In genomic region chr5:472076-472655, GRCh38 we compare ENCODE assay signal across 8 cellular contexts. TPM values are rescaled to one million over a fixed set of nuclear protein-coding genes. Genes with fewer than 3 reads are reported as not detected.
DNase-seq lines count a peak whose midpoint lies in the region; ATAC-seq and TF ChIP-seq lines count a peak whose summit lies in the region.

No MANE protein-coding gene starts in this region.

- H3K4me1 Mint-ChIP-seq in activated CD4-positive, alpha-beta T cell treated with anti-CD3 and anti-CD28 coated beads, Interleukin-2, amount 10 ng/mL, durations not matched to agents 24 days and 14 days = peaks cover 17% of the 10 kb centered on the region
- no peaks in the 10 kb centered on the region for H3K4me1 Mint-ChIP-seq in glutamatergic neuron (ENCODE audit: low read depth, unreplicated experiment)

- peaks cover 8% of the 10 kb centered on the region for H3K36me3 ChIP-seq in BE2C

- peak overlapping the region; percentile 78 for H3K4me3 ChIP-seq in BE2C (ENCODE audit: low read depth, low read length)

- H3K4me3 Mint-ChIP-seq in activated CD4-positive, alpha-beta T cell treated with anti-CD3 and anti-CD28 coated beads, Interleukin-2, amount 10 ng/mL, durations not matched to agents 24 days and 14 days = peak overlapping the region; percentile 90
- H3K4me3 Mint-ChIP-seq in glutamatergic neuron (ENCODE audit: unreplicated experiment) = peak overlapping the region; percentile 22

- TF ChIP-seq CTCF in BE2C (IDR thresholded peaks at IDR 0.05; ENCODE audit: low read depth, low read length) (no peak), glutamatergic neuron (IDR thresholded peaks at IDR 0.05; ENCODE audit: partially characterized antibody, unreplicated experiment) (no peak)

- H3K36me3 Mint-ChIP-seq in activated CD4-positive, alpha-beta T cell treated with anti-CD3 and anti-CD28 coated beads, Interleukin-2, amount 10 ng/mL, durations not matched to agents 24 days and 14 days (ENCODE audit: low read depth) = peaks cover 20% of the 10 kb centered on the region
- H3K36me3 Mint-ChIP-seq in glutamatergic neuron (ENCODE audit: unreplicated experiment) = no peaks in the 10 kb centered on the region

- H3K4me1 ChIP-seq in BE2C = no peaks in the 10 kb centered on the region

- H3K27me3 Mint-ChIP-seq in activated CD4-positive, alpha-beta T cell treated with anti-CD3 and anti-CD28 coated beads, Interleukin-2, amount 10 ng/mL, durations not matched to agents 24 days and 14 days = peaks cover 10% of the 10 kb centered on the region
- H3K27me3 Mint-ChIP-seq in glutamatergic neuron (ENCODE audit: unreplicated experiment) = peaks cover 7% of the 10 kb centered on the region

- H3K27me3 ChIP-seq in BE2C = peaks cover 32% of the 10 kb centered on the region

- DNase-seq in BE2C = peak; percentile 28
- peak; percentile 68 for DNase-seq in GM19238 (ENCODE audit: insufficient read length, low spot score)
- no peak for DNase-seq in activated CD4-positive, alpha-beta T cell treated with anti-CD3 and anti-CD28 coated beads, Interleukin-2, amount 10 ng/mL, durations not matched to agents 24 days and 14 days
- DNase-seq in glutamatergic neuron = peak; percentile 19
- DNase-seq in posterior vena cava (ENCODE audit: low spot score) = peak; percentile 79
- DNase-seq in NCI-H446 treated with DMSO at 0.1 percent for 48 hours (lab: John Stamatoyannopoulos, UW) = no peak
- DNase-seq in AG20443 (ENCODE audit: low spot score) = no peak

- H3K27ac Mint-ChIP-seq in activated CD4-positive, alpha-beta T cell treated with anti-CD3 and anti-CD28 coated beads, Interleukin-2, amount 10 ng/mL, durations not matched to agents 24 days and 14 days = peak overlapping the region; percentile 85
- H3K27ac Mint-ChIP-seq in glutamatergic neuron (ENCODE audit: unreplicated experiment) = no peak overlapping the region

- ATAC-seq in HG03342 (IDR thresholded peaks at IDR 0.05; ENCODE audit: unreplicated experiment) = peak; percentile 12

- intact Hi-C loops in activated CD4-positive, alpha-beta T cell treated with anti-CD3 and anti-CD28 coated beads, Interleukin-2, amount 10 ng/mL, durations not matched to agents 24 days and 14 days (cut with micrococcal nuclease) = loop anchor here (1.0 to 2.0 kb wide), 3 partner anchors 13 to 141 kb away; partner anchors contain the start of gene CEP72
- intact Hi-C loops in posterior vena cava (cut with DNase I) = no loop called here

- no peaks in the 10 kb centered on the region for H3K9me3 Mint-ChIP-seq in activated CD4-positive, alpha-beta T cell treated with anti-CD3 and anti-CD28 coated beads, Interleukin-2, amount 10 ng/mL, durations not matched to agents 24 days and 14 days
- peaks cover 4% of the 10 kb centered on the region for H3K9me3 Mint-ChIP-seq in glutamatergic neuron (ENCODE audit: unreplicated experiment)

- H3K9me3 ChIP-seq in BE2C = no peaks in the 10 kb centered on the region

RNA-seq across cellular contexts. Expression of gene EXOC3, which starts 29.2 kb away (rescaled TPM):
- 111 TPM for polyA plus RNA-seq in BE2C (2012; ENCODE audit: insufficient read depth, insufficient read length, low read depth)
- total RNA-seq in activated CD4-positive, alpha-beta T cell treated with anti-CD3 and anti-CD28 coated beads, Interleukin-2, amount 10 ng/mL, durations not matched to agents 24 days and 14 days = 64.5 and 67.2 TPM in 2 replicates
- total RNA-seq in glutamatergic neuron (ENCODE audit: unreplicated experiment) = 55.4 TPM
- 10 to 100 TPM; 52.6 to 54.2 TPM for total RNA-seq in posterior vena cava

RNA-seq across cellular contexts. Expression of gene SLC9A3, which starts 52.1 kb away (rescaled TPM):
- polyA plus RNA-seq in BE2C (2012; ENCODE audit: insufficient read depth, insufficient read length, low read depth) = 2.3 TPM
- 3.0 and 3.3 TPM in 2 replicates for total RNA-seq in activated CD4-positive, alpha-beta T cell treated with anti-CD3 and anti-CD28 coated beads, Interleukin-2, amount 10 ng/mL, durations not matched to agents 24 days and 14 days
- 1.1 TPM for total RNA-seq in glutamatergic neuron (ENCODE audit: unreplicated experiment)
- under 1 TPM; 0.69 to 0.71 TPM for total RNA-seq in posterior vena cava

Comparison
In these comparisons a context has a peak if more than half of its experiments do, and no peak if none do; other contexts are left out.
1. DNase-seq: peak in BE2C (single experiment), GM19238 (single experiment), glutamatergic neuron (single experiment) and posterior vena cava (single experiment); none in activated CD4-positive, alpha-beta T cell treated with anti-CD3 and anti-CD28 coated beads, Interleukin-2, amount 10 ng/mL, durations not matched to agents 24 days and 14 days (single experiment), NCI-H446 treated with DMSO at 0.1 percent for 48 hours (single experiment) and AG20443 (single experiment).